Comparison of ENCODE assay signal across 1 cellular context in genomic region chr5:173055983-173056782, GRCh38.
TF ChIP-seq lines count a peak whose summit lies in the region.

CREBRF (plus strand) TSS chr5:173056352; CDS start chr5:173080776, 24,424 bp downstream.

TF ChIP-seq in K562, 482 proteins besides CTCF, POLR2A, EP300 and RAD21 (continued from another document and continues in another):
- TF ChIP-seq HMGXB4 (CRISPR knock-in tag; IDR thresholded peaks at IDR 0.05) (no peak), VEZF1 (CRISPR knock-in tag; IDR thresholded peaks at IDR 0.05) (peak; percentile 99), EHMT2 (IDR thresholded peaks at IDR 0.05) (no peak), ZNF12 (CRISPR knock-in tag; IDR thresholded peaks at IDR 0.05) (peak; percentile 61; the same call in 1 of the 2 replicates), XRCC5 (IDR thresholded peaks at IDR 0.05; ENCODE audit: low read depth, low read length) (no peak), KLF6 (CRISPR knock-in tag; IDR thresholded peaks at IDR 0.05; ENCODE audit: borderline replicate concordance) (no peak), ILF3 (IDR thresholded peaks at IDR 0.05; ENCODE audit: borderline replicate concordance) (no peak), TCF15 (CRISPR knock-in tag; IDR thresholded peaks at IDR 0.05) (no peak), RBM39 (optimal IDR thresholded peaks at IDR 0.05; ENCODE audit: low read depth, low read length) (no peak), KLF10 (CRISPR knock-in tag; IDR thresholded peaks at IDR 0.05) (no peak), BDP1 (IDR thresholded peaks at IDR 0.05; ENCODE audit: insufficient read depth, insufficient read length) (no peak), NR0B1 (IDR thresholded peaks at IDR 0.05; ENCODE audit: partially characterized antibody) (no peak), SIN3B (IDR thresholded peaks at IDR 0.05; ENCODE audit: low read depth) (no peak), HDAC3 (IDR thresholded peaks at IDR 0.05; ENCODE audit: borderline replicate concordance, partially characterized antibody) (no peak), ZNF134 (CRISPR knock-in tag; conservative IDR thresholded peaks at IDR 0.05) (no peak), MTA3 (IDR thresholded peaks at IDR 0.05; ENCODE audit: borderline replicate concordance) (no peak; the same call in 1 of the 2 replicates), NR3C1 (CRISPR knock-in tag; IDR thresholded peaks at IDR 0.05) (no peak), CEBPB (tag; IDR thresholded peaks at IDR 0.05) (no peak), ZNF395 (CRISPR knock-in tag; IDR thresholded peaks at IDR 0.05) (peak; percentile 87), THRAP3 (IDR thresholded peaks at IDR 0.05; ENCODE audit: borderline replicate concordance) (no peak), MEIS2 (IDR thresholded peaks at IDR 0.05; ENCODE audit: partially characterized antibody) (peak; percentile 55), BHLHE40 (IDR thresholded peaks at IDR 0.05; ENCODE audit: low read length) (peak; percentile 99), ETS2 (tag; IDR thresholded peaks at IDR 0.05; ENCODE audit: borderline replicate concordance, poor library complexity, severe bottlenecking) (no peak), TGIF2 (CRISPR knock-in tag; IDR thresholded peaks at IDR 0.05) (no peak; the same call in 1 of the 2 replicates), ZNF764 (CRISPR knock-in tag; IDR thresholded peaks at IDR 0.05; ENCODE audit: low read depth) (no peak), PHB (CRISPR knock-in tag; IDR thresholded peaks at IDR 0.05) (no peak), U2AF1 (optimal IDR thresholded peaks at IDR 0.05; ENCODE audit: low read depth, low read length) (no peak), GTF2B (IDR thresholded peaks at IDR 0.05; ENCODE audit: extremely low read depth, insufficient read length) (no peak), ZNF766 (CRISPR knock-in tag; conservative IDR thresholded peaks at IDR 0.05) (peak; percentile 54; the same call in 1 of the 2 replicates), FOXA3 (CRISPR knock-in tag; conservative IDR thresholded peaks at IDR 0.05 in 1 of 2, IDR thresholded peaks at IDR 0.05 in 1 of 2) (0 out of 4 replicates have a peak, but pooled peaks of 1 of the 2 experiments have one; percentile 2), SMAD3 (CRISPR knock-in tag; conservative IDR thresholded peaks at IDR 0.05) (0 out of 2 replicates have a peak, but pooled peaks have one; percentile 0), CBFB (CRISPR knock-in tag; IDR thresholded peaks at IDR 0.05) (no peak), ZNF239 (CRISPR knock-in tag; IDR thresholded peaks at IDR 0.05) (no peak), PHF20 (IDR thresholded peaks at IDR 0.05; ENCODE audit: partially characterized antibody) (peak; percentile 38), ZBTB5 (IDR thresholded peaks at IDR 0.05) (no peak), ZBTB34 (CRISPR knock-in tag; IDR thresholded peaks at IDR 0.05) (no peak), CAMTA2 (CRISPR knock-in tag; conservative IDR thresholded peaks at IDR 0.05) (no peak), CHD1 (IDR thresholded peaks at IDR 0.05; ENCODE audit: low read length) (peak; percentile 64), ZNF655 (CRISPR knock-in tag; IDR thresholded peaks at IDR 0.05) (no peak), ZNF140 (CRISPR knock-in tag; IDR thresholded peaks at IDR 0.05) (no peak), MAX (CRISPR knock-in tag; IDR thresholded peaks at IDR 0.05) (peak; percentile 91), BCOR (IDR thresholded peaks at IDR 0.05) (no peak), CCAR2 (IDR thresholded peaks at IDR 0.05; ENCODE audit: low read depth, low read length) (no peak), L3MBTL2 (IDR thresholded peaks at IDR 0.05) (peak; percentile 80), HDAC8 (tag; IDR thresholded peaks at IDR 0.05) (no peak), CEBPZ (IDR thresholded peaks at IDR 0.05; ENCODE audit: borderline replicate concordance, low read depth, low read length) (no peak), ZBTB9 (CRISPR knock-in tag; IDR thresholded peaks at IDR 0.05) (0 out of 2 replicates have a peak, but pooled peaks have one; percentile 14), TCF7L2 (IDR thresholded peaks at IDR 0.05; ENCODE audit: low read depth, low read length) (no peak), PHF8 (IDR thresholded peaks at IDR 0.05; ENCODE audit: borderline replicate concordance, low read length) (peak; percentile 50; the same call in 1 of the 2 replicates), RCOR1 (IDR thresholded peaks at IDR 0.05; ENCODE audit: borderline replicate concordance in 1 of 2, low read depth in 2 of 2, low read length in 2 of 2) (peak in 1 of 2 experiments; percentile 32; a peak in 1 of 4 replicates)
